1 cellular context compared by ENCODE assay signal in the genomic region with DNA sequence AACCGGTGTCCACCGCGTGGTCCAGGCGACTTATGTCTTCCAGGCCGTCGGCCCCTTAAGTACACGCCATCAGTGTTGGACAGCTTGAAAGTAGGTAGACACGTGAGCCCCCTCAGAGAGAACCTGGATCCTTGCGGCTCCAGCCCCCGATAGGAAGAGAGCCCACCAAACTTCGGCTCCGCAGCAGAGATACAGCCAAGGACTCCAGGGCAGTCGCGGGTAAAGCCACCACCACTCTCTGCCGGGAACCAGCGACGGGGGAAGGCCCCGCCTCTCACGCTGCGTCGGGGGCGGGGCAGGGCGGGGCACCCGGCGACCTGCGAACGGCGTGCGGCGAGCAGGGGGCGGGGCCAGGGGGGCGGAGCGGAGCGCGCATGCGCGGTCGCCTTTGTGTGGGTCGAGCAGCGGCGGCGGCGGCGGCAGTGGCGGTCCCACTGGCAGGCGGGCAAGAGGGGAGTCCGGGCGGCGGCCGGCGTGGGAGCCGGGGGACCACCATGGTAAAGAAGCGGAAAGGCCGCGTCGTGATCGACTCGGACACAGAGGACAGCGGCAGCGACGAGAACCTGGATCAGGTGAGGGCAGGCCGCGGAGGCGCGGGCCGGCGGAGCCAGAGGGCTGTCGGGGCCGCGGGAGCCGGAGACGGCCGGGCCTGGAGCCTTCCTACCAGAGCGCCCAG.
A peak's percentile ranks its signal among the peaks of the same experiment; 100 is the strongest.
TF ChIP-seq lines count a peak whose summit lies in the region.

RTF1 (plus strand) TSS at position 354 of the 676 bp plus-strand sequence; CDS start at position 375, 21 bp downstream.

TF ChIP-seq in HepG2, 621 proteins besides CTCF, POLR2A, EP300 and RAD21 (continued from another document):
- TF ChIP-seq, protein P1, sequence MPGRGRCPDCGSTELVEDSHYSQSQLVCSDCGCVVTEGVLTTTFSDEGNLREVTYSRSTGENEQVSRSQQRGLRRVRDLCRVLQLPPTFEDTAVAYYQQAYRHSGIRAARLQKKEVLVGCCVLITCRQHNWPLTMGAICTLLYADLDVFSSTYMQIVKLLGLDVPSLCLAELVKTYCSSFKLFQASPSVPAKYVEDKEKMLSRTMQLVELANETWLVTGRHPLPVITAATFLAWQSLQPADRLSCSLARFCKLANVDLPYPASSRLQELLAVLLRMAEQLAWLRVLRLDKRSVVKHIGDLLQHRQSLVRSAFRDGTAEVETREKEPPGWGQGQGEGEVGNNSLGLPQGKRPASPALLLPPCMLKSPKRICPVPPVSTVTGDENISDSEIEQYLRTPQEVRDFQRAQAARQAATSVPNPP (CRISPR knock-in tag; IDR thresholded peaks at IDR 0.05): peak; percentile 4; the same call in 1 of the 2 replicates
- TF ChIP-seq KLF6 (CRISPR knock-in tag; IDR thresholded peaks at IDR 0.05) (0 out of 2 replicates have a peak, but pooled peaks have one; percentile 23), RNF2 (conservative IDR thresholded peaks at IDR 0.05; ENCODE audit: low read depth) (peak; percentile 69; the same call in 1 of the 2 replicates), ZNF737 (CRISPR knock-in tag; IDR thresholded peaks at IDR 0.05; ENCODE audit: borderline replicate concordance) (no peak), CENPT (CRISPR knock-in tag; IDR thresholded peaks at IDR 0.05; ENCODE audit: low read depth) (no peak), ZBTB3 (CRISPR knock-in tag; IDR thresholded peaks at IDR 0.05; ENCODE audit: borderline replicate concordance, low read depth) (no peak), ZNF589 (CRISPR knock-in tag; conservative IDR thresholded peaks at IDR 0.05) (0 out of 2 replicates have a peak, but pooled peaks have one; percentile 49), ZZZ3 (CRISPR knock-in tag; IDR thresholded peaks at IDR 0.05; ENCODE audit: borderline replicate concordance) (peak; percentile 12; the same call in 1 of the 2 replicates), KDM5A (IDR thresholded peaks at IDR 0.05; ENCODE audit: borderline replicate concordance, low read length) (peak; percentile 74; the same call in 1 of the 2 replicates), ZNF446 (CRISPR knock-in tag; IDR thresholded peaks at IDR 0.05) (peak; percentile 68; the same call in 1 of the 2 replicates), SOX6 (IDR thresholded peaks at IDR 0.05) (no peak), SOX6 (CRISPR knock-in tag; IDR thresholded peaks at IDR 0.05) (peak; percentile 43; the same call in 1 of the 2 replicates), HOXA5 (CRISPR knock-in tag; IDR thresholded peaks at IDR 0.05) (no peak), SKI (IDR thresholded peaks at IDR 0.05; ENCODE audit: partially characterized antibody) (no peak), TMF1 (CRISPR knock-in tag; IDR thresholded peaks at IDR 0.05; ENCODE audit: low read depth) (peak; percentile 35; the same call in 1 of the 2 replicates), AKAP8 (CRISPR knock-in tag; IDR thresholded peaks at IDR 0.05) (no peak), KAT7 (CRISPR knock-in tag; IDR thresholded peaks at IDR 0.05; ENCODE audit: borderline replicate concordance) (peak; percentile 85; the same call in 1 of the 2 replicates), MXD3 (CRISPR knock-in tag; IDR thresholded peaks at IDR 0.05) (peak; percentile 6; the same call in 1 of the 2 replicates), CREM (IDR thresholded peaks at IDR 0.05) (peak; percentile 69), CREM (CRISPR knock-in tag; IDR thresholded peaks at IDR 0.05) (no peak), ARNT2 (CRISPR knock-in tag; IDR thresholded peaks at IDR 0.05; ENCODE audit: low read depth) (peak; percentile 17; the same call in 1 of the 2 replicates), ATF1 (CRISPR knock-in tag; IDR thresholded peaks at IDR 0.05) (no peak; the same call in 1 of the 2 replicates), KDM2A (CRISPR knock-in tag; IDR thresholded peaks at IDR 0.05; ENCODE audit: borderline replicate concordance, low read depth) (peak; percentile 44), ZFX (CRISPR knock-in tag; IDR thresholded peaks at IDR 0.05; ENCODE audit: low read depth) (peak; percentile 94), ZNF556 (CRISPR knock-in tag; IDR thresholded peaks at IDR 0.05; ENCODE audit: borderline replicate concordance) (peak; percentile 75; the same call in 1 of the 2 replicates), ZMAT3 (CRISPR knock-in tag; conservative IDR thresholded peaks at IDR 0.05) (peak; percentile 70), IKZF1 (IDR thresholded peaks at IDR 0.05) (no peak), REL (CRISPR knock-in tag; conservative IDR thresholded peaks at IDR 0.05) (peak; percentile 95), ZNF235 (CRISPR knock-in tag; IDR thresholded peaks at IDR 0.05; ENCODE audit: borderline replicate concordance) (no peak), AGO2 (optimal IDR thresholded peaks at IDR 0.05; ENCODE audit: low read depth, low read length) (no peak), CEBPB (IDR thresholded peaks at IDR 0.05; ENCODE audit: borderline replicate concordance, low read depth, low read length) (no peak), ZNF761 (CRISPR knock-in tag; conservative IDR thresholded peaks at IDR 0.05) (0 out of 2 replicates have a peak, but pooled peaks have one; percentile 40), TCF12 (IDR thresholded peaks at IDR 0.05) (no peak), TCF12 (CRISPR knock-in tag; IDR thresholded peaks at IDR 0.05) (0 out of 2 replicates have a peak, but pooled peaks have one; percentile 24), ZNF781 (CRISPR knock-in tag; IDR thresholded peaks at IDR 0.05; ENCODE audit: borderline replicate concordance, not compliant biosample characterization) (peak; percentile 58), LCORL (IDR thresholded peaks at IDR 0.05) (no peak), LCORL (CRISPR knock-in tag; IDR thresholded peaks at IDR 0.05) (0 out of 2 replicates have a peak, but pooled peaks have one; percentile 6), ZNF441 (CRISPR knock-in tag; IDR thresholded peaks at IDR 0.05; ENCODE audit: borderline replicate concordance) (peak; percentile 66; the same call in 1 of the 2 replicates), XRCC5 (optimal IDR thresholded peaks at IDR 0.05; ENCODE audit: low read length) (no peak), NR2F1 (CRISPR knock-in tag; IDR thresholded peaks at IDR 0.05) (no peak), ZNF747 (CRISPR knock-in tag; IDR thresholded peaks at IDR 0.05; ENCODE audit: borderline replicate concordance) (peak; percentile 18; the same call in 1 of the 2 replicates), MTA1 (CRISPR knock-in tag; IDR thresholded peaks at IDR 0.05; ENCODE audit: borderline replicate concordance) (no peak), TARDBP (CRISPR knock-in tag; IDR thresholded peaks at IDR 0.05) (no peak), ZBTB25 (CRISPR knock-in tag; IDR thresholded peaks at IDR 0.05) (peak; percentile 51; the same call in 1 of the 2 replicates), CEBPZ (IDR thresholded peaks at IDR 0.05; ENCODE audit: low read length) (no peak), FOXC1 (CRISPR knock-in tag; IDR thresholded peaks at IDR 0.05; ENCODE audit: borderline replicate concordance) (peak; percentile 23; the same call in 1 of the 2 replicates), USF2 (IDR thresholded peaks at IDR 0.05; ENCODE audit: low read depth, low read length) (no peak), USF2 (CRISPR knock-in tag; IDR thresholded peaks at IDR 0.05; ENCODE audit: borderline replicate concordance) (0 out of 2 replicates have a peak, but pooled peaks have one; percentile 3), ZNF564 (CRISPR knock-in tag; IDR thresholded peaks at IDR 0.05) (no peak; the same call in 1 of the 2 replicates)
- TF ChIP-seq, protein P2, sequence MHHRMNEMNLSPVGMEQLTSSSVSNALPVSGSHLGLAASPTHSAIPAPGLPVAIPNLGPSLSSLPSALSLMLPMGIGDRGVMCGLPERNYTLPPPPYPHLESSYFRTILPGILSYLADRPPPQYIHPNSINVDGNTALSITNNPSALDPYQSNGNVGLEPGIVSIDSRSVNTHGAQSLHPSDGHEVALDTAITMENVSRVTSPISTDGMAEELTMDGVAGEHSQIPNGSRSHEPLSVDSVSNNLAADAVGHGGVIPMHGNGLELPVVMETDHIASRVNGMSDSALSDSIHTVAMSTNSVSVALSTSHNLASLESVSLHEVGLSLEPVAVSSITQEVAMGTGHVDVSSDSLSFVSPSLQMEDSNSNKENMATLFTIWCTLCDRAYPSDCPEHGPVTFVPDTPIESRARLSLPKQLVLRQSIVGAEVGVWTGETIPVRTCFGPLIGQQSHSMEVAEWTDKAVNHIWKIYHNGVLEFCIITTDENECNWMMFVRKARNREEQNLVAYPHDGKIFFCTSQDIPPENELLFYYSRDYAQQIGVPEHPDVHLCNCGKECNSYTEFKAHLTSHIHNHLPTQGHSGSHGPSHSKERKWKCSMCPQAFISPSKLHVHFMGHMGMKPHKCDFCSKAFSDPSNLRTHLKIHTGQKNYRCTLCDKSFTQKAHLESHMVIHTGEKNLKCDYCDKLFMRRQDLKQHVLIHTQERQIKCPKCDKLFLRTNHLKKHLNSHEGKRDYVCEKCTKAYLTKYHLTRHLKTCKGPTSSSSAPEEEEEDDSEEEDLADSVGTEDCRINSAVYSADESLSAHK (CRISPR knock-in tag; IDR thresholded peaks at IDR 0.05; ENCODE audit: borderline replicate concordance): no peak
- TF ChIP-seq, protein P3, sequence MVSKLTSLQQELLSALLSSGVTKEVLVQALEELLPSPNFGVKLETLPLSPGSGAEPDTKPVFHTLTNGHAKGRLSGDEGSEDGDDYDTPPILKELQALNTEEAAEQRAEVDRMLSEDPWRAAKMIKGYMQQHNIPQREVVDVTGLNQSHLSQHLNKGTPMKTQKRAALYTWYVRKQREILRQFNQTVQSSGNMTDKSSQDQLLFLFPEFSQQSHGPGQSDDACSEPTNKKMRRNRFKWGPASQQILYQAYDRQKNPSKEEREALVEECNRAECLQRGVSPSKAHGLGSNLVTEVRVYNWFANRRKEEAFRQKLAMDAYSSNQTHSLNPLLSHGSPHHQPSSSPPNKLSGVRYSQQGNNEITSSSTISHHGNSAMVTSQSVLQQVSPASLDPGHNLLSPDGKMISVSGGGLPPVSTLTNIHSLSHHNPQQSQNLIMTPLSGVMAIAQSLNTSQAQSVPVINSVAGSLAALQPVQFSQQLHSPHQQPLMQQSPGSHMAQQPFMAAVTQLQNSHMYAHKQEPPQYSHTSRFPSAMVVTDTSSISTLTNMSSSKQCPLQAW (CRISPR knock-in tag; IDR thresholded peaks at IDR 0.05): 0 out of 2 replicates have a peak, but pooled peaks have one; percentile 44
- TF ChIP-seq, protein P4, sequence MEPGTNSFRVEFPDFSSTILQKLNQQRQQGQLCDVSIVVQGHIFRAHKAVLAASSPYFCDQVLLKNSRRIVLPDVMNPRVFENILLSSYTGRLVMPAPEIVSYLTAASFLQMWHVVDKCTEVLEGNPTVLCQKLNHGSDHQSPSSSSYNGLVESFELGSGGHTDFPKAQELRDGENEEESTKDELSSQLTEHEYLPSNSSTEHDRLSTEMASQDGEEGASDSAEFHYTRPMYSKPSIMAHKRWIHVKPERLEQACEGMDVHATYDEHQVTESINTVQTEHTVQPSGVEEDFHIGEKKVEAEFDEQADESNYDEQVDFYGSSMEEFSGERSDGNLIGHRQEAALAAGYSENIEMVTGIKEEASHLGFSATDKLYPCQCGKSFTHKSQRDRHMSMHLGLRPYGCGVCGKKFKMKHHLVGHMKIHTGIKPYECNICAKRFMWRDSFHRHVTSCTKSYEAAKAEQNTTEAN (CRISPR knock-in tag; conservative IDR thresholded peaks at IDR 0.05): no peak
